ENCODE assay signal across 9 cellular contexts in the genomic region with DNA sequence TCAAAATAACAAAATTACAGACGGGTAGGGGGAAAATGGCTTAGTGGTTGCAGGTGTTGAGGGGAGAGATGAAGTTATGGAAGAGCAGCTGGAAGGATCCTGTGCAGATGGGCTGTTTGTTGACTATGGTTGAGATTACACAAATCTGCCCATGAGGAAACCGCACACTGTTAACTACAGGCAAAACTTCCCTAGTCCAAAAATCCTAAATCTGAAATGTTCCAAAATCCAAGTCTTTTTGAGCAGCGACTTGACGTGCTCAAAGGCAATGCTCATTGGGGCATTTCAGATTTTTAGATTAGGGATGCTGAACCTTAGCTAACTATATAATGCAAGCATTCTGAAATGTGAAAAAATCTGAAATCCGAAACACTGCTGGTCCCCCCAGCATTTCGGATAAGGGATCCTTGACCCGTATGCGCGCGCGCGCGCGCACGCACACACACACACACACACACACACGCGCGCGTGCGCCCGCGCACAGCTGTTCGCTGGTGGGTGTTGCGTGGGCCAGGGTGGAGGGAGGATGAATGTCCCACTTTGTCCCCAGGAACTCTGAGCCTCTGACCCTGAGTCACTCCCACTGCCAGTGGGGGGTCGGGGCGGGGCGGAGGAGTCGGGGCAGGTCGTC. TPM values are rescaled to one million over a fixed set of nuclear protein-coding genes. Genes with fewer than 3 reads are reported as not detected.
DNase-seq lines count a peak whose midpoint lies in the region; ATAC-seq and TF ChIP-seq lines count a peak whose summit lies in the region.
"Had no signal": no experiment of that assay in that cellular context is flagged by ENCODE, and none has a peak within 500 bp of the region (broad histone marks: within the 10 kb centered on the region; RNA-seq: fewer than 3 reads in every experiment).

No MANE protein-coding gene starts in this region.

- H3K9me2 ChIP-seq in DOHH2 (replicated peaks; ENCODE audit: control insufficient read depth, low read length) = no peaks in the 10 kb centered on the region

- H4K20me1 ChIP-seq in DOHH2 (ENCODE audit: control insufficient read depth, insufficient read depth, low read depth, low read length) (no peaks in the 10 kb centered on the region), osteoblast (ENCODE audit: insufficient read depth, low read length) (no peaks in the 10 kb centered on the region)

- peaks cover 24% of the 10 kb centered on the region for H3K36me3 ChIP-seq in DOHH2 (ENCODE audit: control insufficient read depth, low read length)
- H3K36me3 ChIP-seq in osteoblast (ENCODE audit: insufficient read depth, low read length) = no peaks in the 10 kb centered on the region
- no peaks in the 10 kb centered on the region for H3K36me3 ChIP-seq in effector memory CD4-positive, alpha-beta T cell (ENCODE audit: control insufficient read depth, insufficient read depth, low read length)

- TF ChIP-seq CTCF in DOHH2 (IDR thresholded peaks at IDR 0.05; ENCODE audit: low read depth, low read length, poor library complexity, severe bottlenecking) (no peak), osteoblast (IDR thresholded peaks at IDR 0.05; ENCODE audit: extremely low read depth, low read depth, low read length) (no peak)

- H3K79me2 ChIP-seq in DOHH2 (ENCODE audit: control insufficient read depth, low read length) (peaks cover 20% of the 10 kb centered on the region), osteoblast (ENCODE audit: insufficient read depth, low read length) (no peaks in the 10 kb centered on the region)

- no peak for ATAC-seq in GM18861 (IDR thresholded peaks at IDR 0.05; ENCODE audit: unreplicated experiment)
- ATAC-seq in GM18909 (IDR thresholded peaks at IDR 0.05; ENCODE audit: poor library complexity, unreplicated experiment) = no peak

- H3K27ac ChIP-seq in DOHH2 (ENCODE audit: low read depth, low read length) = no peak overlapping the region
- H3K27ac ChIP-seq in osteoblast (ENCODE audit: low read depth, low read length) = no peak overlapping the region
- no peak overlapping the region for H3K27ac ChIP-seq in effector memory CD4-positive, alpha-beta T cell (ENCODE audit: insufficient read depth, low read length, poor library complexity, severe bottlenecking)

- H3K4me3 ChIP-seq in DOHH2 (ENCODE audit: low read length) (no peak overlapping the region; the same call in 1 of the 2 replicates), osteoblast (ENCODE audit: insufficient read depth, low read length) (no peak overlapping the region)
- no peak overlapping the region for H3K4me3 ChIP-seq in effector memory CD4-positive, alpha-beta T cell (ENCODE audit: insufficient read depth, low read depth, low read length, poor library complexity, severe bottlenecking)

- no peaks in the 10 kb centered on the region for H3K9me3 ChIP-seq in DOHH2 (ENCODE audit: control insufficient read depth, insufficient read depth, low read length)
- H3K9me3 ChIP-seq in osteoblast (ENCODE audit: low read depth, low read length) = no peaks in the 10 kb centered on the region
- no peaks in the 10 kb centered on the region for H3K9me3 ChIP-seq in effector memory CD4-positive, alpha-beta T cell (ENCODE audit: control insufficient read depth, low read length)

- DNase-seq in SHP77 (lab: John Stamatoyannopoulos, UW) = peak; percentile 59 to 66
- peak; percentile 36 for DNase-seq in fibroblast of gingiva (ENCODE audit: low read depth)
- DNase-seq in osteoblast (ENCODE audit: insufficient read length, low spot score, missing footprints) = peak; percentile 36
- DNase-seq in globus pallidus (ENCODE audit: low spot score) = no peak
- DNase-seq in effector memory CD4-positive, alpha-beta T cell = no peak

- no peak overlapping the region for H2AFZ ChIP-seq in osteoblast (ENCODE audit: low read length)

- H3K4me2 ChIP-seq in DOHH2 (ENCODE audit: low read length) (peak overlapping the region; percentile 60; the same call in 1 of the 2 replicates), osteoblast (ENCODE audit: insufficient read depth, low read length) (no peak overlapping the region)

- H3F3A ChIP-seq in DOHH2 (ENCODE audit: control insufficient read depth, insufficient read depth) = peaks cover 41% of the 10 kb centered on the region

- H3K4me1 ChIP-seq in DOHH2 (ENCODE audit: control insufficient read depth, low read length) (peaks cover 90% of the 10 kb centered on the region), osteoblast (ENCODE audit: insufficient read depth, low read length) (no peaks in the 10 kb centered on the region)
- peaks cover 23% of the 10 kb centered on the region for H3K4me1 ChIP-seq in effector memory CD4-positive, alpha-beta T cell (ENCODE audit: control insufficient read depth, insufficient read depth, low read length, poor library complexity, severe bottlenecking)

- no peaks in the 10 kb centered on the region for H3K27me3 ChIP-seq in DOHH2 (ENCODE audit: control insufficient read depth, low read length)
- peaks cover 2% of the 10 kb centered on the region for H3K27me3 ChIP-seq in osteoblast (ENCODE audit: insufficient read depth, low read length)
- H3K27me3 ChIP-seq in effector memory CD4-positive, alpha-beta T cell (replicated peaks; ENCODE audit: control insufficient read depth, insufficient read depth, low read length, poor library complexity, severe bottlenecking) = peaks cover 3% of the 10 kb centered on the region

RNA-seq across cellular contexts. Expression of a gene that starts 6.8 kb away (rescaled TPM):
- total RNA-seq in osteoblast = under 0.01 TPM in 2 replicates
- total RNA-seq: G401 had no signal

Comparison
In these comparisons a context has a peak if more than half of its experiments do, and no peak if none do; other contexts are left out.
1. DNase-seq: peak in SHP77 (2 of 2), fibroblast of gingiva (single experiment) and osteoblast (single experiment); none in globus pallidus (single experiment) and effector memory CD4-positive, alpha-beta T cell (0 of 3).